In the genomic region with DNA sequence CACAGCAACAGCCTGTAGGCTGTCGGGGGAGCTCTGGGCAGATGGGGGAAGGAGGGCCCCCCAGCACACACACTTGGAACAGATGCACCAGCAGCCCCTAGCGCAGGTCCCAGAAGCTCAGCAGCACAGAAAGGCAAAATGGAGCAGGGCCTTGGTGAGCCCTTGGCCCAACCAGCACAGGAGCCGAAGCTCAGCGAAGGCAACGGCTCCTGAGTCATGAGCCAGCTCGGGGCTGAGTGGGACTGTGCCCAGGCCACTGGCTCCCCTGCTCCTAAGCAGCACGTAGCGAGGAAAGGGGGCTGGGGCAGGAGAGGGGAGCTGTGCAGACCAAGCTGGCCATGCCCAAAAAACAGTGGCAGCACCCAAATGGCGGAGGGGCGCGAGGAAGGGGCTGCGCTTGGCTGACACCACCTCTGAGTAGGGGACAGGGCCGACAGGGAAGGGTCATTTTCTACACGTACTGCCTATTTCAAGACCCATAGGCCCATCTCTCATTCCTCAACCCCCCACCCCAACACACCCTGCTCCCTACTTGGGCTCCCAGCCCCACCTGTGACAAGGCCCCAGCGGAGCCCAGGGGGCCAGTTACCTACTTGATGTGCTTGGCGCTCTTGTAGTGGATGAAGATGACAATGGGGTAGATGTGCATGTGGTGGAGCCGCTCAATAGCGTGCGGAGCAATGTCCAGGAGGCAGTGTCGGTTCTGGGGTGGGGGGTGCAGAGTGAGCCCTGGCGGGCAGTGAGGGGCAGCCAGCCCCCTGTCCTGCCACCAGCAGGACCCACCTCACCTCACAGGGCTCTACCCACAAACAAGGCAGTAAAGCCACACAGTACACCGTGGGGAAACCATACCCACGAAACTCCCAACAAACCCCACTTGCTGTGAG, we compare ENCODE assay signal across 19 cellular contexts.
DNase-seq lines count a peak whose midpoint lies in the region; ATAC-seq, FAIRE-seq and TF ChIP-seq lines count a peak whose summit lies in the region.
"Had no signal": no experiment of that assay in that cellular context is flagged by ENCODE, and none has a peak within 500 bp of the region (broad histone marks: within the 10 kb centered on the region; RNA-seq: fewer than 3 reads in every experiment).

No MANE protein-coding gene starts in this region.

- no peaks in the 10 kb centered on the region for H3K9me3 ChIP-seq in HepG2 (ENCODE audit: low read length)
- no peaks in the 10 kb centered on the region for H3K9me3 ChIP-seq in right lobe of liver
- H3K9me3 ChIP-seq in H1 (ENCODE audit: insufficient read depth in 2 of 2, low read depth in 1 of 2, low read length in 1 of 2), result no peaks in the 10 kb centered on the region
- no peaks in the 10 kb centered on the region for H3K9me3 ChIP-seq in neuronal stem cell (replicated peaks in 1 of 2; ENCODE audit: control insufficient read depth in 2 of 2, insufficient read depth in 1 of 2, low read depth in 1 of 2, low read length in 2 of 2)
- H3K9me3 ChIP-seq in aorta (ENCODE audit: control insufficient read depth, low read length), result no peaks in the 10 kb centered on the region

- 0 out of 2 replicates have a peak overlapping the region, but pooled peaks have one; percentile 40 for H4K8ac ChIP-seq in H1 (ENCODE audit: extremely low read depth, insufficient read depth, low read length)
- no peak overlapping the region for H4K8ac ChIP-seq in neuronal stem cell (ENCODE audit: low read depth, low read length)

- no peak overlapping the region for H4K5ac ChIP-seq in H1 (ENCODE audit: insufficient read length, low read depth, low read length)

- H3K36me3 ChIP-seq in HepG2 (replicated peaks in 1 of 2; ENCODE audit: control insufficient read depth in 1 of 2, insufficient read depth in 2 of 2, low read length in 2 of 2), result peaks cover 37 to 71% of the 10 kb centered on the region in 2 experiments; a peak in 4 of 5 replicates
- peaks cover 0 to 18% (median 3%) of the 10 kb centered on the region in 4 donors for H3K36me3 ChIP-seq in right lobe of liver
- peaks cover 5 to 50% (median 25%) of the 10 kb centered on the region in 4 experiments for H3K36me3 ChIP-seq in H1 (ENCODE audit: control insufficient read depth in 2 of 4, insufficient read depth in 4 of 4, low read length in 3 of 4)
- H3K36me3 ChIP-seq in neuronal stem cell (replicated peaks in 1 of 2; ENCODE audit: control insufficient read depth in 2 of 2, insufficient read depth in 2 of 2, low read length in 2 of 2), result peaks cover 43 to 95% of the 10 kb centered on the region in 2 donors
- H3K36me3 ChIP-seq in aorta (ENCODE audit: control insufficient read depth in 1 of 2, insufficient read depth in 2 of 2, low read length in 1 of 2), result peaks cover 0 to 18% of the 10 kb centered on the region in 2 donors

- H3K27ac ChIP-seq in HepG2 (ENCODE audit: extremely low read length, insufficient read depth, low read length) (no peak overlapping the region), right lobe of liver (no peak overlapping the region), H1 (ENCODE audit: low read depth, low read length) (no peak overlapping the region), neuronal stem cell (replicated peaks; ENCODE audit: low read length) (no peak overlapping the region), aorta (ENCODE audit: low read depth in 1 of 2, low read length in 2 of 2) (no peak overlapping the region)

- H2AFZ ChIP-seq in HepG2 (ENCODE audit: low read length) (no peak overlapping the region), H1 (ENCODE audit: low read length) (no peak overlapping the region), neuronal stem cell (ENCODE audit: low read length) (no peak overlapping the region)

- no peaks in the 10 kb centered on the region for H3K27me3 ChIP-seq in HepG2 (ENCODE audit: control insufficient read depth in 1 of 2, insufficient read depth in 2 of 2, low read length in 2 of 2)
- H3K27me3 ChIP-seq in right lobe of liver, result no peaks in the 10 kb centered on the region
- no peaks in the 10 kb centered on the region for H3K27me3 ChIP-seq in H1 (replicated peaks in 1 of 4; ENCODE audit: control insufficient read depth in 3 of 4, extremely low read depth in 1 of 4, insufficient read depth in 3 of 4, low read length in 3 of 4)
- H3K27me3 ChIP-seq in neuronal stem cell (ENCODE audit: control insufficient read depth in 3 of 3, insufficient read depth in 3 of 3, low read depth in 1 of 3, low read length in 3 of 3), result no peaks in the 10 kb centered on the region
- no peaks in the 10 kb centered on the region for H3K27me3 ChIP-seq in aorta (ENCODE audit: control insufficient read depth in 1 of 2, insufficient read depth in 2 of 2, low read length in 1 of 2)

- no TSS peak for BruUV-seq in HepG2 (replicated peaks; lab: Mats Ljungman, UMichigan)

- H3K4me1 ChIP-seq in HepG2 (ENCODE audit: insufficient read depth, low read length) (no peaks in the 10 kb centered on the region), right lobe of liver (no peaks in the 10 kb centered on the region), H1 (replicated peaks in 1 of 4; ENCODE audit: control insufficient read depth in 3 of 4, insufficient read depth in 4 of 4, low read length in 3 of 4) (no peaks in the 10 kb centered on the region), neuronal stem cell (ENCODE audit: control insufficient read depth in 2 of 2, insufficient read depth in 1 of 2, low read depth in 1 of 2, low read length in 2 of 2) (no peaks in the 10 kb centered on the region), aorta (ENCODE audit: control insufficient read depth in 1 of 2, insufficient read depth in 2 of 2, low read length in 2 of 2) (no peaks in the 10 kb centered on the region)

- H2BK20ac ChIP-seq in H1 (ENCODE audit: low read length), result no peak overlapping the region

- H3K23ac ChIP-seq in H1 (ENCODE audit: insufficient read length) (no peak overlapping the region), neuronal stem cell (ENCODE audit: low read depth, low read length, poor library complexity) (peak overlapping the region; percentile 74)

- DNase-seq in HepG2 (ENCODE audit: low spot score) (no peak), right lobe of liver (no peak), H1 (ENCODE audit: low read depth in 1 of 2, low spot score in 2 of 2) (no peak), neuronal stem cell (ENCODE audit: low spot score) (no peak), aorta (peak; percentile 30 to 65), OCI-M1 (lab: John Stamatoyannopoulos, UW) (no peak), frontal cortex (ENCODE audit: low spot score in 2 of 2) (no peak), NCI-H1105 treated with DMSO at 0.1 percent for 48 hours (lab: John Stamatoyannopoulos, UW) (no peak)
- DNase-seq: ACHN; C1 segment of cervical spinal cord; Calu3; CD4-positive, alpha-beta T cell; DMS79; GOT3; HCEC 1CT; HFFc6 had no signal

- no peaks in the 10 kb centered on the region for H3K23me2 ChIP-seq in H1 (ENCODE audit: low read depth, low read length)

- H3K4ac ChIP-seq in H1 (replicated peaks; ENCODE audit: insufficient read length, low read depth, low read length) (no peak overlapping the region), neuronal stem cell (ENCODE audit: low read length) (no peak overlapping the region)

- H3K79me2 ChIP-seq in HepG2 (ENCODE audit: insufficient read depth, low read length) (no peaks in the 10 kb centered on the region), H1 (ENCODE audit: control insufficient read depth in 1 of 2, insufficient read depth in 2 of 2, low read length in 2 of 2) (no peaks in the 10 kb centered on the region)

- CTCF ChIA-PET in HepG2 (lab: Yijun Ruan, JAX; ENCODE audit: low intra/inter-chr PET ratio, low total read pairs), result no interaction called here
- CTCF ChIA-PET in H1 (lab: Charles Lee; ENCODE audit: partially characterized antibody), result interaction anchor here (0.8 to 0.9 kb wide), 2 partner anchors 96 to 610 kb away, joined by 3 to 4 read pairs; no protein-coding TSS in a partner anchor

- H3K14ac ChIP-seq in H1 (ENCODE audit: insufficient read length) (no peak overlapping the region), neuronal stem cell (ENCODE audit: low read length) (no peak overlapping the region)

- intact Hi-C loops in HepG2 (cut with micrococcal nuclease; ENCODE audit: unreplicated experiment) (no loop called here), right lobe of liver (cut with DNase I) (no loop called here), aorta (cut with DNase I) (no loop called here)

- WGBS in HepG2 (ENCODE audit: low lambda C conversion rate), result 96% methylated on average over 18 of the region's 23 CpGs
- WGBS in right lobe of liver (ENCODE audit: insufficient coverage, low coverage, low lambda C conversion rate, missing lambda C conversion rate), result 100% methylated on average over 7 of the region's 23 CpGs
- WGBS in H1 (ENCODE audit: extremely low coverage in 1 of 2, insufficient coverage in 1 of 2, insufficient read length in 1 of 2, insufficient replicate concordance in 2 of 2, low coverage in 1 of 2, low lambda C conversion rate in 2 of 2, missing lambda C conversion rate in 1 of 2), 2 experiments, result 95% methylated on average over 22 of the region's 23 CpGs; no CpG with 5 or more reads in 1 of the 2 experiments
- no CpG with 5 or more reads among the region's 23 CpGs for WGBS in neuronal stem cell (ENCODE audit: extremely low coverage in 2 of 2, insufficient read length in 2 of 2, insufficient replicate concordance in 1 of 2), 2 donors
- 93% methylated on average over 23 of the region's 23 CpGs for WGBS in aorta, 2 donors

- H3K18ac ChIP-seq in H1 (ENCODE audit: extremely low read depth, low read length) (no peak overlapping the region), neuronal stem cell (ENCODE audit: low read length) (no peak overlapping the region)

- no peak for FAIRE-seq in HepG2 (lab: Jason Lieb, UNC)
- no peak for FAIRE-seq in H1 (lab: Jason Lieb, UNC)
- no peak for FAIRE-seq in frontal cortex (lab: Jason Lieb, UNC)
- FAIRE-seq: GM12878, GM18507, HTR-8/SVneo had no signal

- TF ChIP-seq POLR2A in HepG2 (IDR thresholded peaks at IDR 0.05; ENCODE audit: insufficient read depth in 1 of 2, low read depth in 2 of 2, low read length in 2 of 2) (no peak), right lobe of liver (IDR thresholded peaks at IDR 0.05) (no peak), H1 (IDR thresholded peaks at IDR 0.05; ENCODE audit: control extremely low read depth in 1 of 2, low read depth in 2 of 2, low read length in 2 of 2) (no peak)

- no peak overlapping the region for H3K56ac ChIP-seq in H1 (replicated peaks; ENCODE audit: insufficient read length, low read depth, low read length)

- H4K20me1 ChIP-seq in HepG2 (ENCODE audit: insufficient read depth, low read length) (no peaks in the 10 kb centered on the region), H1 (replicated peaks in 1 of 2; ENCODE audit: control insufficient read depth in 1 of 2, insufficient read depth in 2 of 2, low read length in 2 of 2) (no peaks in the 10 kb centered on the region)

- in situ Hi-C loops in HepG2 (cut with HindIII; ENCODE audit: extremely low pct_ligation_motif_present, low pct_unique_long_range_greater_than_20kb), result no loop called here

- no peak overlapping the region for H2BK12ac ChIP-seq in H1 (ENCODE audit: low read depth, low read length)
- no peak overlapping the region for H2BK12ac ChIP-seq in neuronal stem cell (ENCODE audit: low read length)

- H3K4me2 ChIP-seq in HepG2 (ENCODE audit: low read depth, low read length) (no peak overlapping the region), H1 (ENCODE audit: insufficient read depth in 1 of 2, low read depth in 2 of 2, low read length in 2 of 2) (no peak overlapping the region), neuronal stem cell (ENCODE audit: insufficient read depth, low read length, poor library complexity, severe bottlenecking) (no peak overlapping the region)

- H3K4me3 ChIP-seq in HepG2 (replicated peaks in 1 of 3; ENCODE audit: insufficient read depth in 1 of 3, low read depth in 2 of 3, low read length in 3 of 3) (no peak overlapping the region), right lobe of liver (no peak overlapping the region), H1 (ENCODE audit: extremely low read depth in 1 of 4, insufficient read depth in 2 of 4, low read depth in 3 of 4, low read length in 4 of 4) (no peak overlapping the region), neuronal stem cell (ENCODE audit: low read length in 2 of 2) (no peak overlapping the region), aorta (ENCODE audit: low read length in 2 of 2) (no peak overlapping the region)
- H3K4me3 ChIP-seq: GM12878 had no signal

- H2BK120ac ChIP-seq in H1 (replicated peaks; ENCODE audit: low read depth, low read length) (no peak overlapping the region), neuronal stem cell (ENCODE audit: low read depth, low read length) (no peak overlapping the region)

- no peak overlapping the region for H4K91ac ChIP-seq in H1 (replicated peaks; ENCODE audit: insufficient read length, low read length)
- no peak overlapping the region for H4K91ac ChIP-seq in neuronal stem cell (ENCODE audit: low read depth, low read length, poor library complexity)

- ATAC-seq in HepG2, result no peak
- ATAC-seq in right lobe of liver, result no peak
- no peak for ATAC-seq in aorta (ENCODE audit: low FRiP score)
- ATAC-seq: GM12878 had no signal

- POLR2A ChIA-PET in HepG2 (lab: Yijun Ruan, JAX) (no interaction called here), H1 (lab: Charles Lee; ENCODE audit: partially characterized antibody) (interaction anchor here (1.0 kb wide), 1 partner anchor 10 kb away, joined by 3 read pairs; no protein-coding TSS in a partner anchor)

- TF ChIP-seq EP300 in HepG2 (IDR thresholded peaks at IDR 0.05; ENCODE audit: low read depth in 2 of 2, low read length in 2 of 2) (no peak), HepG2 (CRISPR knock-in tag; IDR thresholded peaks at IDR 0.05; ENCODE audit: borderline replicate concordance) (no peak), H1 (IDR thresholded peaks at IDR 0.05; ENCODE audit: borderline replicate concordance in 1 of 2, low read depth in 2 of 2, low read length in 2 of 2) (no peak)

- TF ChIP-seq RAD21 in HepG2 (CRISPR knock-in tag; IDR thresholded peaks at IDR 0.05) (no peak), H1 (IDR thresholded peaks at IDR 0.05 in 1 of 2, conservative IDR thresholded peaks at IDR 0.05 in 1 of 2; ENCODE audit: low read depth in 2 of 2, low read length in 2 of 2) (no peak)

- no peaks in the 10 kb centered on the region; the same call in 1 of the 2 replicates for H3K79me1 ChIP-seq in H1 (ENCODE audit: low read depth, low read length)
- H3K79me1 ChIP-seq in neuronal stem cell (ENCODE audit: low read depth, low read length), result peaks cover 3% of the 10 kb centered on the region

- H2AK5ac ChIP-seq in H1 (ENCODE audit: low read depth, low read length), result no peak overlapping the region
- H2AK5ac ChIP-seq in neuronal stem cell (ENCODE audit: low read depth, low read length), result no peak overlapping the region

- H2BK5ac ChIP-seq in H1 (ENCODE audit: low read depth, low read length) (no peak overlapping the region; the same call in 1 of the 2 replicates), neuronal stem cell (ENCODE audit: low read length) (no peak overlapping the region)

- no peak for TF ChIP-seq CTCF in HepG2 (CRISPR knock-in tag; IDR thresholded peaks at IDR 0.05)
- TF ChIP-seq CTCF in right lobe of liver (IDR thresholded peaks at IDR 0.05), result no peak
- TF ChIP-seq CTCF in H1 (IDR thresholded peaks at IDR 0.05; ENCODE audit: control extremely low read depth in 1 of 3, insufficient read depth in 1 of 3, low read depth in 1 of 3, low read length in 3 of 3), result no peak

- no peak overlapping the region for H2BK15ac ChIP-seq in H1 (ENCODE audit: low read length)
- no peak overlapping the region for H2BK15ac ChIP-seq in neuronal stem cell (ENCODE audit: low read length)

- H3K9ac ChIP-seq in HepG2 (ENCODE audit: insufficient read depth, low read depth, low read length), result no peak overlapping the region
- H3K9ac ChIP-seq in H1 (replicated peaks in 1 of 4; ENCODE audit: extremely low read depth in 1 of 4, low read depth in 3 of 4, low read length in 3 of 4), result no peak overlapping the region
- H3K9ac ChIP-seq in neuronal stem cell (ENCODE audit: low read depth, low read length, poor library complexity), result no peak overlapping the region

Comparison
In these comparisons a context has a peak if more than half of its experiments do, and no peak if none do; other contexts are left out.
1. DNase-seq: peak in aorta (2 of 2); none in HepG2 (single experiment), right lobe of liver (0 of 3), H1 (0 of 2), neuronal stem cell (single experiment), OCI-M1 (single experiment), frontal cortex (0 of 2) and NCI-H1105 treated with DMSO at 0.1 percent for 48 hours (single experiment).